ENCODE assay signal across 34 cellular contexts in the genomic region with DNA sequence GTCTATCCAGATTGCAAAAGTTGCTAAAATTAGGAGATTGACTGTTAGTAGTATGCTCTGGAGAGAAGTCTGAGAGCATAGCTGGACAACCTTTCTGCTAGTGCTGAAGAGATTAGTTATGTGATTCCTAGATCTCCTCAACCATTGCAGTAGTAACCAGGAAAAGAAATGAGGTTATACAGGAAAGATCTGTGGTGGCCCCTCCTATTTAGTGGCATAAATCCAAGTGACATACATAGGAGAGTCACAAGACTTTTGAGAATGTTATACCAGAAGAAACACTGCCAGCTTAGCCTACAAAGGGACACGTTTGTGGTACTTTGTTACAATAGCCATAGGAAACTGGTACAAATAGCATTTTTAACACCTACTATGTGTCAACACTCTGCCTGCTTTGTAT.
"Had no signal": no experiment of that assay in that cellular context is flagged by ENCODE, and none has a peak within 500 bp of the region (broad histone marks: within the 10 kb centered on the region; RNA-seq: fewer than 3 reads in every experiment).

No MANE protein-coding gene starts in this region.

- H3K9ac ChIP-seq: KMS-11 had no signal

- DNase-seq: Karpas-422, Kasumi-1, MG63, MM.1S, MV-4-11, NCI-H1048, NCI-H1092, NCI-H1092 treated with DMSO at 0.1 percent for 48 hours, NCI-H1105, NCI-H1105 treated with DMSO at 0.1 percent for 48 hours, NCI-H1417, NCI-H1417 treated with DMSO at 0.1 percent for 48 hours, NCI-H1436, NCI-H1436 treated with DMSO at 0.1 percent for 48 hours, NCI-H146, NCI-H1694, NCI-H1694 treated with DMSO at 0.1 percent for 48 hours, NCI-H187, NCI-H187 treated with DMSO at 0.1 percent for 48 hours, NCI-H1930, NCI-H2029, NCI-H2029 treated with DMSO at 0.1 percent for 48 hours, NCI-H2081, NCI-H2081 treated with DMSO at 0.1 percent for 48 hours, NCI-H2107, NCI-H2171, NCI-H2171 treated with DMSO at 0.1 percent for 48 hours, NCI-H2227 treated with DMSO at 0.1 percent for 48 hours, NCI-H226, NCI-H345, NCI-H446, NCI-H446 treated with DMSO at 0.1 percent for 48 hours, NCI-H510A had no signal

- H3K4me3 ChIP-seq: MG63 had no signal

- H3K4me2 ChIP-seq: KMS-11 had no signal

- H3K27me3 ChIP-seq: MG63 had no signal

- H3K9me3 ChIP-seq: MG63 had no signal

- H3K27ac ChIP-seq: KMS-11 had no signal

- H3K36me3 ChIP-seq: MG63 had no signal
